ENCODE assay signal across 8 cellular contexts in the genomic region with DNA sequence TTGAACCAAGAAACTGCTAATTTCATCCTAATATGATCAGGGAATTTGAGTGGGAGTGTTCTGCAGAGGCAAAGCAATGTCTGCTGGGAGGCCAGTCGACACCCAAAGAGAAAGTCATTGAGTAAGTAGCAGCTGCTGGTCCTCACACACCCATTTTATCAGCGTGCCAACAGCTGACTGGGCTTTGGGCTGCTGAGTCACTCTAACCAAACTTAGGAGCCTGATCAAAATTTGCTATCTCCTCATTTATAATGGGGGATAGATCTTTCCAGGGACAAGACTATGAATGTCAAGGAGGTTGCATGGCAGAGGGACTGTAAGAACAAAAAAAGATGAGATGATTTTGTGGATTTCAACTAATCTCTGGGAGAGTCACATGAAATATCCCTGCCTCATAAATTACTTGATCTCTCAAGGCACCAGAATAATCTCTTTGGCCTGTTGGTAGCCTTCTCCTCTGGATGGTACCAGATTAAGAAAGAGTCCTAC. TPM values are rescaled to one million over a fixed set of nuclear protein-coding genes. Genes with fewer than 3 reads are reported as not detected.
DNase-seq lines count a peak whose midpoint lies in the region; ATAC-seq and TF ChIP-seq lines count a peak whose summit lies in the region.

No MANE protein-coding gene starts in this region.

- POLR2A ChIA-PET in CD8-positive, alpha-beta T cell (lab: Charles Lee): no interaction called here

- peaks cover 68% of the 10 kb centered on the region for H4K20me1 ChIP-seq in Loucy (ENCODE audit: insufficient read depth, low read length, poor library complexity, severe bottlenecking)

- peaks cover 34% of the 10 kb centered on the region for H3K36me3 Mint-ChIP-seq in CD8-positive, alpha-beta T cell

- no peaks in the 10 kb centered on the region for H3K27me3 ChIP-seq in CD8-positive, alpha-beta T cell (ENCODE audit: insufficient read depth, low read length)
- no peaks in the 10 kb centered on the region for H3K27me3 ChIP-seq in Loucy (ENCODE audit: insufficient read depth, low read length, poor library complexity, severe bottlenecking)

- H3K4me1 ChIP-seq in CD8-positive, alpha-beta T cell (ENCODE audit: insufficient read depth, low read length): peaks cover 45% of the 10 kb centered on the region
- peaks cover 54% of the 10 kb centered on the region for H3K4me1 ChIP-seq in Loucy (ENCODE audit: insufficient read depth, low read length, poor library complexity, severe bottlenecking)

- H3K9me3 Mint-ChIP-seq in CD8-positive, alpha-beta T cell: no peaks in the 10 kb centered on the region

- no peaks in the 10 kb centered on the region for H3K9me2 ChIP-seq in Loucy (replicated peaks; ENCODE audit: low read depth, low read length)

- no peaks in the 10 kb centered on the region for H3K9me3 ChIP-seq in CD8-positive, alpha-beta T cell (ENCODE audit: low read length)
- H3K9me3 ChIP-seq in Loucy (ENCODE audit: insufficient read depth, low read depth, low read length): no peaks in the 10 kb centered on the region

- no peak overlapping the region for H3K4me3 ChIP-seq in CD8-positive, alpha-beta T cell (ENCODE audit: low read depth, low read length)
- H3K4me3 ChIP-seq in Loucy (ENCODE audit: low read length, poor library complexity, severe bottlenecking) (peak overlapping the region; percentile 72), fibroblast of pulmonary artery (replicated peaks; ENCODE audit: low read depth, low read length) (no peak overlapping the region)

- H3K27ac ChIP-seq in CD8-positive, alpha-beta T cell (ENCODE audit: low read depth, low read length): no peak overlapping the region

- no peak overlapping the region for H2AFZ ChIP-seq in Loucy (ENCODE audit: low read length)

- H3K4me1 Mint-ChIP-seq in CD8-positive, alpha-beta T cell (ENCODE audit: low read depth): peaks cover 71% of the 10 kb centered on the region

- H3K9ac ChIP-seq in Loucy (ENCODE audit: low read depth, low read length, poor library complexity, severe bottlenecking): peak overlapping the region; percentile 70

- peak in 1 of 7 experiments; percentile 27 for DNase-seq in CD8-positive, alpha-beta T cell
- DNase-seq in activated CD4-positive, alpha-beta T cell treated with anti-CD3 and anti-CD28 coated beads for 4 hours: peak; percentile 18 to 34
- peak; percentile 88 for DNase-seq in fibroblast of pulmonary artery (ENCODE audit: low read depth)
- DNase-seq in omental fat pad (ENCODE audit: low spot score): peak; percentile 36
- DNase-seq in effector CD8-positive, alpha-beta T cell (lab: John Stamatoyannopoulos, UW): no peak

- peak overlapping the region; percentile 15 for H3K27ac Mint-ChIP-seq in CD8-positive, alpha-beta T cell

- H3K4me2 ChIP-seq in Loucy (ENCODE audit: low read depth, low read length, poor library complexity, severe bottlenecking): peak overlapping the region; percentile 87

- CTCF ChIA-PET in CD8-positive, alpha-beta T cell (lab: Charles Lee): interaction anchor here (0.7 to 1.6 kb wide), 8 partner anchors 14 to 502 kb away, joined by 3 to 7 read pairs (median 3); no protein-coding TSS in a partner anchor

- peaks cover 96% of the 10 kb centered on the region for H3K79me2 ChIP-seq in Loucy (ENCODE audit: insufficient read depth, low read length)

- 0 out of 2 replicates have a peak, but pooled peaks cover 5% of the 10 kb centered on the region for H3F3A ChIP-seq in Loucy (ENCODE audit: low read depth)

- TF ChIP-seq CTCF in CD8-positive, alpha-beta T cell (IDR thresholded peaks at IDR 0.05): no peak
- TF ChIP-seq CTCF in Loucy (conservative IDR thresholded peaks at IDR 0.05; ENCODE audit: low read length) (no peak), fibroblast of pulmonary artery (IDR thresholded peaks at IDR 0.05; ENCODE audit: low read length, missing control alignments) (no peak), omental fat pad (IDR thresholded peaks at IDR 0.05) (no peak)

- ATAC-seq in CD8-positive, alpha-beta T cell: no peak
- ATAC-seq in GM19023 (IDR thresholded peaks at IDR 0.05; ENCODE audit: unreplicated experiment) (peak; percentile 36), omental fat pad (ENCODE audit: low FRiP score) (peak; percentile 57), HG02884 (IDR thresholded peaks at IDR 0.05; ENCODE audit: unreplicated experiment) (no peak)

- no peaks in the 10 kb centered on the region for H3K27me3 Mint-ChIP-seq in CD8-positive, alpha-beta T cell (ENCODE audit: low read depth)

- H3K36me3 ChIP-seq in CD8-positive, alpha-beta T cell (ENCODE audit: insufficient read depth, low read length): no peaks in the 10 kb centered on the region
- H3K36me3 ChIP-seq in Loucy (ENCODE audit: insufficient read depth, low read length): no peaks in the 10 kb centered on the region

- intact Hi-C loops in CD8-positive, alpha-beta T cell (cut with DNase I, micrococcal nuclease): loop anchor here in 1 of 2 experiments (2.0 kb wide), 1 partner anchor 14 kb away; no protein-coding TSS in a partner anchor

- peak overlapping the region; percentile 0 for H3K4me3 Mint-ChIP-seq in CD8-positive, alpha-beta T cell

RNA-seq across cellular contexts. Expression of gene CPSF4L, which starts 32.9 kb away (rescaled TPM):
- total RNA-seq in CD8-positive, alpha-beta T cell: not detected
- under 1 TPM in 1 of 4 donors, not detected in 3; 0.65 TPM for total RNA-seq in omental fat pad

RNA-seq across cellular contexts. Expression of gene COG1, which starts 35.9 kb away (rescaled TPM):
- total RNA-seq in CD8-positive, alpha-beta T cell: 10 to 100 TPM; 91.3 to 95.6 TPM
- 10 to 100 TPM; 17.0 to 40.5 (median 23.7) TPM for total RNA-seq in omental fat pad

Comparison
In these comparisons a context has a peak if more than half of its experiments do, and no peak if none do; other contexts are left out.
1. ATAC-seq: peak in GM19023 (single experiment) and omental fat pad (single experiment); none in CD8-positive, alpha-beta T cell (single experiment) and HG02884 (single experiment).